1 cellular context compared by ENCODE assay signal in genomic region chr10:97336446-97336845, GRCh38.
TF ChIP-seq lines count a peak whose summit lies in the region.

No MANE protein-coding gene starts in this region.

TF ChIP-seq in HepG2, 621 proteins besides CTCF, POLR2A, EP300 and RAD21:
- TF ChIP-seq ZNF780A (CRISPR knock-in tag; IDR thresholded peaks at IDR 0.05) (no peak), ZNF83 (CRISPR knock-in tag; IDR thresholded peaks at IDR 0.05; ENCODE audit: borderline replicate concordance) (no peak), BRD4 (CRISPR knock-in tag; IDR thresholded peaks at IDR 0.05) (no peak), JUN (CRISPR knock-in tag; IDR thresholded peaks at IDR 0.05) (no peak), ZNF777 (CRISPR knock-in tag; IDR thresholded peaks at IDR 0.05) (no peak), CENPX (CRISPR knock-in tag; IDR thresholded peaks at IDR 0.05) (no peak), MZF1 (CRISPR knock-in tag; IDR thresholded peaks at IDR 0.05; ENCODE audit: borderline replicate concordance) (no peak), SPEN (CRISPR knock-in tag; IDR thresholded peaks at IDR 0.05; ENCODE audit: low read depth) (no peak)
